Comparison of ENCODE assay signal across 16 cellular contexts in genomic region chr20:63085087-63085861, GRCh38.
DNase-seq lines count a peak whose midpoint lies in the region; ATAC-seq and TF ChIP-seq lines count a peak whose summit lies in the region.
"Had no signal": no experiment of that assay in that cellular context is flagged by ENCODE, and none has a peak within 500 bp of the region (broad histone marks: within the 10 kb centered on the region; RNA-seq: fewer than 3 reads in every experiment).

No MANE protein-coding gene starts in this region.

- in situ Hi-C loops in GM23248 (cut with MboI) = no loop called here
- in situ Hi-C loops in gastrocnemius medialis (cut with MboI; ENCODE audit: low sequenced_read_pairs in 4 of 4) = no loop called here

- H3K4me1 ChIP-seq in GM23248 (ENCODE audit: insufficient read depth) (no peaks in the 10 kb centered on the region), gastrocnemius medialis (no peaks in the 10 kb centered on the region)
- H3K4me1 ChIP-seq: vagina had no signal

- H3K4me1 Mint-ChIP-seq in CD14-positive monocyte = no peaks in the 10 kb centered on the region
- H3K4me1 Mint-ChIP-seq: CD4-positive, CD25-positive, alpha-beta regulatory T cell had no signal

- H3K4me3 ChIP-seq in GM23248 (no peak overlapping the region), coronary artery (no peak overlapping the region), gastrocnemius medialis (no peak overlapping the region)
- H3K4me3 ChIP-seq: cardiac muscle cell, GM12878, vagina had no signal

- H3K36me3 Mint-ChIP-seq in CD14-positive monocyte = no peaks in the 10 kb centered on the region
- H3K36me3 Mint-ChIP-seq: CD4-positive, CD25-positive, alpha-beta regulatory T cell had no signal

- 38 to 39% methylated on average over 32 to 34 of the region's 36 CpGs for WGBS in GM23248 (ENCODE audit: low coverage in 1 of 2, low lambda C conversion rate in 2 of 2, missing lambda C conversion rate in 2 of 2), 2 experiments

- no peak overlapping the region for H2AFZ ChIP-seq in GM23248

- DNase-seq in CD14-positive monocyte (ENCODE audit: low spot score) (peak; percentile 33), GM23248 (peak; percentile 44), coronary artery (ENCODE audit: low spot score) (peak; percentile 38), mesenteric fat pad (ENCODE audit: low spot score) (peak; percentile 85), gastrocnemius medialis (no peak)
- DNase-seq: CD4-positive, CD25-positive, alpha-beta regulatory T cell; effector memory CD8-positive, alpha-beta T cell; NCI-H1436 treated with DMSO at 0.1 percent for 48 hours; NCI-H510A; occipital lobe; OCI-M1 had no signal

- TF ChIP-seq POLR2A in gastrocnemius medialis (IDR thresholded peaks at IDR 0.05) = no peak

- intact Hi-C loops in CD14-positive monocyte (cut with micrococcal nuclease) (no loop called here), gastrocnemius medialis (cut with DNase I; ENCODE audit: low total_unique reads) (no loop called here)

- no peak overlapping the region for H3K4me3 Mint-ChIP-seq in CD14-positive monocyte
- H3K4me3 Mint-ChIP-seq: CD4-positive, CD25-positive, alpha-beta regulatory T cell; effector memory CD8-positive, alpha-beta T cell had no signal

- ATAC-seq in gastrocnemius medialis (no peak), HG02973 (IDR thresholded peaks at IDR 0.05; ENCODE audit: unreplicated experiment) (no peak), HG03432 (IDR thresholded peaks at IDR 0.05; ENCODE audit: unreplicated experiment) (no peak)
- ATAC-seq: effector memory CD8-positive, alpha-beta T cell; GM12878 had no signal

- peaks cover 8 to 10% (median 8%) of the 10 kb centered on the region in 3 donors for H3K27me3 Mint-ChIP-seq in CD14-positive monocyte (ENCODE audit: low read depth in 3 of 3)

- no peaks in the 10 kb centered on the region for H3K79me2 ChIP-seq in GM23248 (ENCODE audit: insufficient read depth)

- no peaks in the 10 kb centered on the region for H3K9me2 ChIP-seq in GM23248 (ENCODE audit: insufficient read depth)

- H3K9me3 ChIP-seq in GM23248 (ENCODE audit: low read depth) = no peaks in the 10 kb centered on the region
- H3K9me3 ChIP-seq in gastrocnemius medialis = no peaks in the 10 kb centered on the region
- H3K9me3 ChIP-seq: vagina had no signal

- H3K27me3 ChIP-seq in GM23248 (replicated peaks; ENCODE audit: insufficient read depth) (0 out of 2 replicates have a peak, but pooled peaks cover 22% of the 10 kb centered on the region), gastrocnemius medialis (peaks cover 30 to 43% (median 40%) of the 10 kb centered on the region in 3 donors)
- H3K27me3 ChIP-seq: vagina had no signal

- no peaks in the 10 kb centered on the region for H4K20me1 ChIP-seq in GM23248 (ENCODE audit: insufficient read depth)

- H3K36me3 ChIP-seq in GM23248 (ENCODE audit: low read depth) (no peaks in the 10 kb centered on the region), gastrocnemius medialis (no peaks in the 10 kb centered on the region)
- H3K36me3 ChIP-seq: cardiac muscle cell, vagina had no signal

- no peaks in the 10 kb centered on the region for H3F3A ChIP-seq in GM23248 (ENCODE audit: insufficient read depth)

- TF ChIP-seq CTCF in CD14-positive monocyte (IDR thresholded peaks at IDR 0.05) (no peak), coronary artery (IDR thresholded peaks at IDR 0.05) (no peak), gastrocnemius medialis (IDR thresholded peaks at IDR 0.05 in 4 of 5, conservative IDR thresholded peaks at IDR 0.05 in 1 of 5) (no peak)

- H3K9ac ChIP-seq in GM23248 = no peak overlapping the region

- H3K27ac ChIP-seq in GM23248 (no peak overlapping the region), coronary artery (no peak overlapping the region), gastrocnemius medialis (no peak overlapping the region)
- H3K27ac ChIP-seq: cardiac muscle cell, vagina had no signal

- H3K4me2 ChIP-seq in GM23248 (ENCODE audit: unreplicated experiment) = no peak overlapping the region

- H3K27ac Mint-ChIP-seq in CD14-positive monocyte = no peak overlapping the region
- H3K27ac Mint-ChIP-seq: CD4-positive, CD25-positive, alpha-beta regulatory T cell; effector memory CD8-positive, alpha-beta T cell had no signal

- peaks cover 0 to 2% (median 0%) of the 10 kb centered on the region in 7 donors for H3K9me3 Mint-ChIP-seq in CD14-positive monocyte

Comparison
In these comparisons a context has a peak if more than half of its experiments do, and no peak if none do; other contexts are left out.
1. DNase-seq: peak in CD14-positive monocyte (single experiment), GM23248 (single experiment), coronary artery (single experiment) and mesenteric fat pad (single experiment); none in gastrocnemius medialis (0 of 2).